19 cellular contexts compared by ENCODE assay signal in the genomic region with DNA sequence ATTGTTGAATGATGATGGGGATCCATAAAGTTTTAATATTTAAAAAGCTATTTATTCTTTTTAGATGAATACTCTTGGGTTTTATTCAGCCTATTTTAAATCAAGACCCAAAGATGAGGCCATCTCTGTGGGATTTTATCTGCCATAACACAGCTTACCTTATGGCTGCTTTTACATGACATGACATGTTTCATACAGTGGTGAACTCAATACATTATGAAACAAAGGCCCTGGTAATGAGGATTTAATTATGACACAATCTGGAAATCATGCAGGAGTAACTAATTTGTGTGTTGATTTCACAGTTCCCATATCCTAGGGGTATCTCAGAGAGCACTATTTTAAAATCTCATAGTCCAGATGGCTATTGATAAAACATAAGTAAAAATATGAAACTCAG.
DNase-seq lines count a peak whose midpoint lies in the region; ATAC-seq, FAIRE-seq and TF ChIP-seq lines count a peak whose summit lies in the region.
"Had no signal": no experiment of that assay in that cellular context is flagged by ENCODE, and none has a peak within 500 bp of the region (broad histone marks: within the 10 kb centered on the region; RNA-seq: fewer than 3 reads in every experiment).

No MANE protein-coding gene starts in this region.

- FAIRE-seq in keratinocyte (lab: Jason Lieb, UNC) = peak; percentile 58
- FAIRE-seq: GM12878, HepG2 had no signal

- in situ Hi-C loops in mammary epithelial cell (cut with MboI; ENCODE audit: low sequenced_read_pairs in 2 of 2) = no loop called here

- no peaks in the 10 kb centered on the region for H3K4me1 ChIP-seq in mammary epithelial cell (ENCODE audit: insufficient read depth, low read length)
- H3K4me1 ChIP-seq in keratinocyte (ENCODE audit: control insufficient read depth, extremely low read depth, insufficient read depth, low read length) = peaks cover 6% of the 10 kb centered on the region
- H3K4me1 ChIP-seq: BLaER1 treated with 17β-estradiol and CSF1 and Interleukin-3, amounts not matched to agents 10 nM and 100 nM; HAP-1 had no signal

- no peaks in the 10 kb centered on the region for H3K36me3 ChIP-seq in mammary epithelial cell (ENCODE audit: insufficient read depth, low read length)
- no peaks in the 10 kb centered on the region for H3K36me3 ChIP-seq in keratinocyte (ENCODE audit: control insufficient read depth in 2 of 2, extremely low read depth in 1 of 2, insufficient read depth in 2 of 2, low read length in 2 of 2)
- H3K36me3 ChIP-seq: BLaER1 treated with 17β-estradiol and CSF1 and Interleukin-3, amounts not matched to agents 10 nM and 100 nM; HAP-1 had no signal

- H3K9me3 ChIP-seq in mammary epithelial cell (replicated peaks; ENCODE audit: insufficient read depth, low read length) (no peaks in the 10 kb centered on the region), keratinocyte (ENCODE audit: control insufficient read depth, low read depth, low read length) (no peaks in the 10 kb centered on the region)
- H3K9me3 ChIP-seq: BLaER1 treated with 17β-estradiol and CSF1 and Interleukin-3, amounts not matched to agents 10 nM and 100 nM; HAP-1 had no signal

- H3K4me2 ChIP-seq in mammary epithelial cell (ENCODE audit: insufficient read depth, low read depth, low read length) (peak overlapping the region; percentile 45), keratinocyte (ENCODE audit: control insufficient read depth, extremely low read depth, insufficient read depth, low read depth, low read length) (peak overlapping the region; percentile 5)
- H3K4me2 ChIP-seq: BLaER1 treated with 17β-estradiol and CSF1 and Interleukin-3, amounts not matched to agents 10 nM and 100 nM had no signal

- no peak for TF ChIP-seq CTCF in mammary epithelial cell (conservative IDR thresholded peaks at IDR 0.05 in 1 of 2, IDR thresholded peaks at IDR 0.05 in 1 of 2; ENCODE audit: extremely low read depth in 1 of 2, insufficient read depth in 1 of 2, low read depth in 1 of 2, low read length in 2 of 2)
- no peak for TF ChIP-seq CTCF in keratinocyte (optimal IDR thresholded peaks at IDR 0.05 in 1 of 3, IDR thresholded peaks at IDR 0.05 in 1 of 3, conservative IDR thresholded peaks at IDR 0.05 in 1 of 3; ENCODE audit: extremely low read depth in 1 of 3, insufficient read depth in 2 of 3, low read length in 3 of 3)
- no peak for TF ChIP-seq CTCF in natural killer cell (IDR thresholded peaks at IDR 0.05)

- no peak overlapping the region for H3K27ac Mint-ChIP-seq in natural killer cell
- H3K27ac Mint-ChIP-seq: B cell; CD4-positive, CD25-positive, alpha-beta regulatory T cell; CD8-positive, alpha-beta memory T cell had no signal

- H4K20me1 ChIP-seq in mammary epithelial cell (ENCODE audit: insufficient read depth, low read length) (no peaks in the 10 kb centered on the region), keratinocyte (ENCODE audit: control insufficient read depth, extremely low read depth, insufficient read depth, low read length) (no peaks in the 10 kb centered on the region)
- H4K20me1 ChIP-seq: BLaER1 treated with 17β-estradiol and CSF1 and Interleukin-3, amounts not matched to agents 10 nM and 100 nM had no signal

- no TSS peak for BruUV-seq in mammary epithelial cell (replicated peaks; lab: Mats Ljungman, UMichigan)

- intact Hi-C loops in mammary epithelial cell (cut with micrococcal nuclease) = no loop called here
- intact Hi-C loops in natural killer cell (cut with micrococcal nuclease) = no loop called here

- ATAC-seq in natural killer cell (no peak), GM21619 (IDR thresholded peaks at IDR 0.05; ENCODE audit: unreplicated experiment) (no peak)
- ATAC-seq: GM12878, HepG2 had no signal

- no peak overlapping the region for H3K9ac ChIP-seq in mammary epithelial cell (ENCODE audit: insufficient read depth, low read length)
- no peak overlapping the region for H3K9ac ChIP-seq in keratinocyte (ENCODE audit: control insufficient read depth, extremely low read depth, insufficient read depth, low read length)
- H3K9ac ChIP-seq: BLaER1 treated with 17β-estradiol and CSF1 and Interleukin-3, amounts not matched to agents 10 nM and 100 nM had no signal

- H3K36me3 Mint-ChIP-seq in natural killer cell = no peaks in the 10 kb centered on the region
- H3K36me3 Mint-ChIP-seq: CD4-positive, CD25-positive, alpha-beta regulatory T cell; CD8-positive, alpha-beta memory T cell had no signal

- H3K9me1 ChIP-seq in keratinocyte (ENCODE audit: control insufficient read depth, extremely low read depth, insufficient read depth, low read length) = no peaks in the 10 kb centered on the region

- peak overlapping the region; percentile 32 for H3K27ac ChIP-seq in mammary epithelial cell (ENCODE audit: insufficient read depth, low read depth, low read length)
- no peak overlapping the region for H3K27ac ChIP-seq in keratinocyte (ENCODE audit: control insufficient read depth, insufficient read depth, low read length)
- H3K27ac ChIP-seq: BLaER1 treated with 17β-estradiol and CSF1 and Interleukin-3, amounts not matched to agents 10 nM and 100 nM had no signal

- no peak overlapping the region for H3K4me3 Mint-ChIP-seq in natural killer cell
- H3K4me3 Mint-ChIP-seq: B cell; CD4-positive, CD25-positive, alpha-beta regulatory T cell; CD8-positive, alpha-beta memory T cell had no signal

- H3K4me3 ChIP-seq in mammary epithelial cell (replicated peaks in 1 of 3; ENCODE audit: insufficient read depth in 1 of 3, low read depth in 2 of 3, low read length in 3 of 3) (no peak overlapping the region), keratinocyte (ENCODE audit: control insufficient read depth in 2 of 3, extremely low read depth in 1 of 3, insufficient read depth in 2 of 3, low read depth in 1 of 3, low read length in 3 of 3) (no peak overlapping the region)
- H3K4me3 ChIP-seq: BLaER1 treated with 17β-estradiol and CSF1 and Interleukin-3, amounts not matched to agents 10 nM and 100 nM; GM12878; HAP-1 had no signal

- CTCF ChIA-PET in mammary epithelial cell (lab: Charles Lee; ENCODE audit: low non-redundant PET) = no interaction called here

- no peaks in the 10 kb centered on the region for H3K79me2 ChIP-seq in mammary epithelial cell (ENCODE audit: insufficient read depth, low read length)
- no peaks in the 10 kb centered on the region for H3K79me2 ChIP-seq in keratinocyte (ENCODE audit: control insufficient read depth, insufficient read depth, low read length)

- H3K27me3 ChIP-seq in mammary epithelial cell (ENCODE audit: insufficient read depth, low read length) (no peaks in the 10 kb centered on the region), keratinocyte (ENCODE audit: control insufficient read depth, extremely low read depth, insufficient read depth, low read length) (no peaks in the 10 kb centered on the region)
- H3K27me3 ChIP-seq: BLaER1 treated with 17β-estradiol and CSF1 and Interleukin-3, amounts not matched to agents 10 nM and 100 nM had no signal

- peaks cover 2 to 8% of the 10 kb centered on the region in 2 donors for H3K9me3 Mint-ChIP-seq in natural killer cell

- H3K27me3 Mint-ChIP-seq in natural killer cell (ENCODE audit: low read depth in 2 of 2) = no peaks in the 10 kb centered on the region
- H3K27me3 Mint-ChIP-seq: B cell; CD4-positive, CD25-positive, alpha-beta regulatory T cell had no signal

- dilution Hi-C loops in mammary epithelial cell (cut with HindIII; ENCODE audit: low sequenced_read_pairs) = no loop called here
- dilution Hi-C loops in keratinocyte (cut with MboI; ENCODE audit: extremely low pct_ligation_motif_present, low sequenced_read_pairs) = no loop called here

- H2AFZ ChIP-seq in mammary epithelial cell (ENCODE audit: low read depth, low read length) (peak overlapping the region; percentile 42), keratinocyte (ENCODE audit: control insufficient read depth, low read length) (peak overlapping the region; percentile 65)

- H3K4me1 Mint-ChIP-seq in natural killer cell = no peaks in the 10 kb centered on the region
- H3K4me1 Mint-ChIP-seq: B cell; CD4-positive, CD25-positive, alpha-beta regulatory T cell; CD8-positive, alpha-beta memory T cell had no signal

- peak; percentile 46 for DNase-seq in NCI-H1694 (lab: John Stamatoyannopoulos, UW)
- peak; percentile 5 for DNase-seq in NCI-H2171 (lab: John Stamatoyannopoulos, UW)
- DNase-seq in mammary epithelial cell = peak; percentile 62
- no peak for DNase-seq in keratinocyte (ENCODE audit: low read depth, low spot score)
- DNase-seq in natural killer cell = no peak
- DNase-seq in globus pallidus (ENCODE audit: low spot score) = no peak
- DNase-seq: CD4-positive, CD25-positive, alpha-beta regulatory T cell; CD8-positive, alpha-beta memory T cell; COR-L47; DMS 273 treated with DMSO at 0.1 percent for 48 hours; DMS53; DND-41; EL had no signal

Comparison
In these comparisons a context has a peak if more than half of its experiments do, and no peak if none do; other contexts are left out.
1. DNase-seq: peak in NCI-H1694 (single experiment), NCI-H2171 (single experiment) and mammary epithelial cell (single experiment); none in keratinocyte (single experiment), natural killer cell (single experiment) and globus pallidus (single experiment).